In genomic region chr4:121597346-121597934, GRCh38 we compare ENCODE assay signal across 11 cellular contexts.
DNase-seq lines count a peak whose midpoint lies in the region; ATAC-seq and TF ChIP-seq lines count a peak whose summit lies in the region.
"Had no signal": no experiment of that assay in that cellular context is flagged by ENCODE, and none has a peak within 500 bp of the region (broad histone marks: within the 10 kb centered on the region; RNA-seq: fewer than 3 reads in every experiment).

No MANE protein-coding gene starts in this region.

- no peak overlapping the region for H2BK12ac ChIP-seq in trophoblast cell (ENCODE audit: low read length)

- no peak overlapping the region for H4K8ac ChIP-seq in trophoblast cell (ENCODE audit: low read depth, low read length)

- H3K23ac ChIP-seq in trophoblast cell (ENCODE audit: low read length) = no peak overlapping the region

- no peaks in the 10 kb centered on the region for H3K9me3 ChIP-seq in PC-9 (ENCODE audit: insufficient read depth, low read depth)
- no peaks in the 10 kb centered on the region for H3K9me3 ChIP-seq in trophoblast cell (ENCODE audit: insufficient read depth, low read depth, low read length)
- no peaks in the 10 kb centered on the region for H3K9me3 ChIP-seq in gastrocnemius medialis
- no peaks in the 10 kb centered on the region for H3K9me3 ChIP-seq in MM.1S (replicated peaks; ENCODE audit: insufficient read depth, low read length)
- H3K9me3 ChIP-seq: lower lobe of right lung had no signal

- TF ChIP-seq POLR2A in gastrocnemius medialis (IDR thresholded peaks at IDR 0.05) = no peak

- no peak overlapping the region for H2AK5ac ChIP-seq in trophoblast cell (ENCODE audit: low read length)

- H3K9me2 ChIP-seq in PC-9 (ENCODE audit: insufficient read depth) = no peaks in the 10 kb centered on the region
- H3K9me2 ChIP-seq in MM.1S (replicated peaks; ENCODE audit: insufficient read depth, low read length) = no peaks in the 10 kb centered on the region

- H3K36me3 ChIP-seq in PC-9 (ENCODE audit: low read depth) (no peaks in the 10 kb centered on the region), trophoblast cell (ENCODE audit: control insufficient read depth in 1 of 2, insufficient read depth in 2 of 2, low read length in 2 of 2) (no peaks in the 10 kb centered on the region), gastrocnemius medialis (no peaks in the 10 kb centered on the region), MM.1S (replicated peaks; ENCODE audit: insufficient read depth, low read length) (no peaks in the 10 kb centered on the region)
- H3K36me3 ChIP-seq: lower lobe of right lung had no signal

- H4K12ac ChIP-seq in trophoblast cell (ENCODE audit: low read depth, low read length) = no peak overlapping the region

- no peak overlapping the region for H4K91ac ChIP-seq in trophoblast cell (ENCODE audit: low read depth, low read length)

- no peak overlapping the region for H3K27ac ChIP-seq in PC-9
- no peak overlapping the region for H3K27ac ChIP-seq in trophoblast cell (ENCODE audit: low read depth, low read length)
- H3K27ac ChIP-seq in substantia nigra (ENCODE audit: low read depth, low read length, poor library complexity, severe bottlenecking) = no peak overlapping the region
- H3K27ac ChIP-seq in gastrocnemius medialis = no peak overlapping the region
- H3K27ac ChIP-seq in MM.1S (ENCODE audit: low read length) = no peak overlapping the region
- H3K27ac ChIP-seq: lower lobe of right lung had no signal

- H3K4me1 ChIP-seq in PC-9 (replicated peaks; ENCODE audit: insufficient read depth) (no peaks in the 10 kb centered on the region; the same call in 1 of the 2 replicates), trophoblast cell (ENCODE audit: control insufficient read depth in 1 of 2, insufficient read depth in 2 of 2, low read length in 2 of 2) (peaks cover 2 to 9% of the 10 kb centered on the region in 2 experiments), gastrocnemius medialis (peaks cover 0 to 4% of the 10 kb centered on the region in 2 donors), MM.1S (ENCODE audit: low read length) (no peaks in the 10 kb centered on the region)
- H3K4me1 ChIP-seq: lower lobe of right lung had no signal

- peaks cover 3% of the 10 kb centered on the region for H3K79me1 ChIP-seq in trophoblast cell (ENCODE audit: low read length)

- TF ChIP-seq CTCF in PC-9 (conservative IDR thresholded peaks at IDR 0.05) (no peak), gastrocnemius medialis (IDR thresholded peaks at IDR 0.05 in 4 of 5, conservative IDR thresholded peaks at IDR 0.05 in 1 of 5) (no peak), MM.1S (IDR thresholded peaks at IDR 0.05; ENCODE audit: low read length) (no peak)

- no peaks in the 10 kb centered on the region for H3K9me3 Mint-ChIP-seq in activated CD8-positive, alpha-beta memory T cell treated with anti-CD3 and anti-CD28 coated beads, Interleukin-2, amount 10 ng/mL, durations not matched to agents 7 days and 5 days (ENCODE audit: low read depth)

- 0 out of 2 replicates have a peak overlapping the region, but pooled peaks have one; percentile 29 for H2AFZ ChIP-seq in PC-9
- H2AFZ ChIP-seq in trophoblast cell (ENCODE audit: insufficient read depth, low read length, poor library complexity) = no peak overlapping the region
- H2AFZ ChIP-seq in MM.1S (ENCODE audit: low read length) = no peak overlapping the region

- H3K27me3 ChIP-seq in PC-9 (ENCODE audit: insufficient read depth, low read depth) (no peaks in the 10 kb centered on the region), trophoblast cell (ENCODE audit: insufficient read depth, low read length) (no peaks in the 10 kb centered on the region), gastrocnemius medialis (no peaks in the 10 kb centered on the region), MM.1S (replicated peaks; ENCODE audit: insufficient read depth, low read length) (no peaks in the 10 kb centered on the region)

- no peak for DNase-seq in activated CD8-positive, alpha-beta memory T cell treated with anti-CD3 and anti-CD28 coated beads, Interleukin-2, amount 10 ng/mL, durations not matched to agents 7 days and 5 days
- DNase-seq in activated CD8-positive, alpha-beta memory T cell treated with anti-CD3 and anti-CD28 coated beads, Interleukin-2, amount 50 U/mL, for 4 hours = no peak
- DNase-seq in PC-9 = no peak
- no peak for DNase-seq in trophoblast cell
- DNase-seq in substantia nigra (lab: John Stamatoyannopoulos, UW) = no peak
- no peak for DNase-seq in gastrocnemius medialis
- no peak for DNase-seq in MM.1S
- DNase-seq: effector CD8-positive, alpha-beta T cell; lower lobe of right lung had no signal

- H3K14ac ChIP-seq in trophoblast cell (ENCODE audit: low read length) = no peak overlapping the region

- BruUV-seq in PC-9 (replicated peaks; lab: Mats Ljungman, UMichigan) = no TSS peak

- no peak overlapping the region for H2BK120ac ChIP-seq in trophoblast cell (ENCODE audit: insufficient read depth, low read length, poor library complexity)

- no peak overlapping the region for H3K4me3 ChIP-seq in PC-9
- H3K4me3 ChIP-seq in trophoblast cell (ENCODE audit: low read depth, low read length) = no peak overlapping the region
- no peak overlapping the region for H3K4me3 ChIP-seq in gastrocnemius medialis
- no peak overlapping the region for H3K4me3 ChIP-seq in MM.1S (ENCODE audit: low read length)
- H3K4me3 ChIP-seq: K562, lower lobe of right lung had no signal

- no peak overlapping the region for H3K27ac Mint-ChIP-seq in activated CD8-positive, alpha-beta memory T cell treated with anti-CD3 and anti-CD28 coated beads, Interleukin-2, amount 10 ng/mL, durations not matched to agents 7 days and 5 days

- peak overlapping the region; percentile 70 for H3K9ac ChIP-seq in trophoblast cell (ENCODE audit: low read length)
- H3K9ac ChIP-seq in MM.1S (ENCODE audit: low read length) = no peak overlapping the region

- H3F3A ChIP-seq in PC-9 (ENCODE audit: insufficient read depth, low read depth) = no peaks in the 10 kb centered on the region
- H3F3A ChIP-seq in MM.1S (ENCODE audit: insufficient read depth, low read length) = no peaks in the 10 kb centered on the region

- H3K4ac ChIP-seq in trophoblast cell (ENCODE audit: low read depth, low read length) = no peak overlapping the region

- H3K18ac ChIP-seq in trophoblast cell (ENCODE audit: low read length) = no peak overlapping the region

- CTCF ChIA-PET in activated CD8-positive, alpha-beta memory T cell treated with anti-CD3 and anti-CD28 coated beads, Interleukin-2, amount 10 ng/mL, durations not matched to agents 7 days and 5 days (lab: Charles Lee) = no interaction called here
- CTCF ChIA-PET in PC-9 (lab: Charles Lee) = no interaction called here

- POLR2A ChIA-PET in PC-9 (lab: Charles Lee; ENCODE audit: unreplicated experiment) = no interaction called here

- H4K20me1 ChIP-seq in PC-9 (ENCODE audit: insufficient read depth) = no peaks in the 10 kb centered on the region
- H4K20me1 ChIP-seq in MM.1S (ENCODE audit: insufficient read depth, low read length) = no peaks in the 10 kb centered on the region

- ATAC-seq in activated CD8-positive, alpha-beta memory T cell treated with anti-CD3 and anti-CD28 coated beads, Interleukin-2, amount 10 ng/mL, durations not matched to agents 7 days and 5 days = peak; percentile 45
- peak; percentile 62 for ATAC-seq in HG02588 (IDR thresholded peaks at IDR 0.05; ENCODE audit: unreplicated experiment)
- no peak for ATAC-seq in gastrocnemius medialis
- ATAC-seq: K562, lower lobe of right lung had no signal

- no peak overlapping the region for H3K4me3 Mint-ChIP-seq in activated CD8-positive, alpha-beta memory T cell treated with anti-CD3 and anti-CD28 coated beads, Interleukin-2, amount 10 ng/mL, durations not matched to agents 7 days and 5 days

- H3K79me2 ChIP-seq in PC-9 (ENCODE audit: low read depth) = no peaks in the 10 kb centered on the region
- H3K79me2 ChIP-seq in trophoblast cell (ENCODE audit: control insufficient read depth, insufficient read depth, low read length, poor library complexity) = no peaks in the 10 kb centered on the region
- H3K79me2 ChIP-seq in MM.1S (ENCODE audit: low read length) = no peaks in the 10 kb centered on the region

- in situ Hi-C loops in gastrocnemius medialis (cut with MboI; ENCODE audit: low sequenced_read_pairs in 4 of 4) = no loop called here

- intact Hi-C loops in PC-9 (cut with micrococcal nuclease; ENCODE audit: unreplicated experiment) = no loop called here
- intact Hi-C loops in gastrocnemius medialis (cut with DNase I; ENCODE audit: low total_unique reads) = no loop called here

- peaks cover 10% of the 10 kb centered on the region for H3K4me1 Mint-ChIP-seq in activated CD8-positive, alpha-beta memory T cell treated with anti-CD3 and anti-CD28 coated beads, Interleukin-2, amount 10 ng/mL, durations not matched to agents 7 days and 5 days

- peaks cover 17% of the 10 kb centered on the region for H3K27me3 Mint-ChIP-seq in activated CD8-positive, alpha-beta memory T cell treated with anti-CD3 and anti-CD28 coated beads, Interleukin-2, amount 10 ng/mL, durations not matched to agents 7 days and 5 days

- no peak overlapping the region for H2BK5ac ChIP-seq in trophoblast cell (ENCODE audit: low read depth, low read length, poor library complexity)

- WGBS in trophoblast cell (ENCODE audit: extremely low coverage, insufficient coverage, insufficient read length) = no CpG with 5 or more reads among the region's 2 CpGs

- no peaks in the 10 kb centered on the region for H3K36me3 Mint-ChIP-seq in activated CD8-positive, alpha-beta memory T cell treated with anti-CD3 and anti-CD28 coated beads, Interleukin-2, amount 10 ng/mL, durations not matched to agents 7 days and 5 days

- H3K4me2 ChIP-seq in PC-9 = no peak overlapping the region
- H3K4me2 ChIP-seq in trophoblast cell (ENCODE audit: low read length) = no peak overlapping the region
- H3K4me2 ChIP-seq in MM.1S (ENCODE audit: low read depth, low read length) = no peak overlapping the region

Comparison
In these comparisons a context has a peak if more than half of its experiments do, and no peak if none do; other contexts are left out.
1. ATAC-seq: peak in activated CD8-positive, alpha-beta memory T cell treated with anti-CD3 and anti-CD28 coated beads, Interleukin-2, amount 10 ng/mL, durations not matched to agents 7 days and 5 days (single experiment) and HG02588 (single experiment); none in gastrocnemius medialis (0 of 2).